In the genomic region with DNA sequence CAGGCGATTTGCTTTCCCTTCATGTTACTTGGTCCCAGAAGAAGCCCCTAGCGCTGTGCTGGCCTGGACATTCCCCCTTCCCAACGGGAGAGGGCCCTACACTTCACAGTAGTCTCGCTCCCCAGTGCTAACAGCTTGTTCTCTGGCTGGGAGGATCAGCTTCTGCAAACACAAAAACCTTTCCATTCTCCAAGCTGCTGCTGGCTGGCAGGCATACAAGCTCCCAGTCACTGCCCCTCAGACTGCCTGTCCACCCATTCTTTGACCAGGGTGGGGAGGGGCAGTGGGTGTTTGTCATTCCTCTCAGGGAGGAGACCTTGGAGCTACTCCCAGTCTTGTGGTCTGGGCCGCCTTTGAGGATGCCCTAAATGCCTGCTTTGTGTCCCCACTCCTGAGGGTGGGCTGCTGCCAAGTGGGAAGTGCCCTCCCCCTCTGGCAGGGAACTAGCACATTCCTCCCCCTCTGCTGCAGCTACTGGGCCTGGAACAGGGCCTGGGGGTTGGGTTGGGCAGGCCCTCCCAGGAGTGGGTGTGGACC, we compare ENCODE assay signal across 9 cellular contexts. TPM values are rescaled to one million over a fixed set of nuclear protein-coding genes. Genes with fewer than 3 reads are reported as not detected.
DNase-seq lines count a peak whose midpoint lies in the region; ATAC-seq and TF ChIP-seq lines count a peak whose summit lies in the region.
"Had no signal": no experiment of that assay in that cellular context is flagged by ENCODE, and none has a peak within 500 bp of the region (broad histone marks: within the 10 kb centered on the region; RNA-seq: fewer than 3 reads in every experiment).

No MANE protein-coding gene starts in this region.

- H3K27ac Mint-ChIP-seq in WTC11: no peak overlapping the region
- no peak overlapping the region for H3K27ac Mint-ChIP-seq in activated T-cell treated with anti-CD3 and anti-CD28 coated beads, Interleukin-2, amount 50 U/mL, for 24 hours

- peaks cover 4% of the 10 kb centered on the region; the same call in 1 of the 2 replicates for H3K27me3 Mint-ChIP-seq in WTC11 (ENCODE audit: low read depth)
- H3K27me3 Mint-ChIP-seq in activated T-cell treated with anti-CD3 and anti-CD28 coated beads, Interleukin-2, amount 50 U/mL, for 4 hours (ENCODE audit: low read depth): peaks cover 10% of the 10 kb centered on the region
- peaks cover 7% of the 10 kb centered on the region for H3K27me3 Mint-ChIP-seq in activated T-cell treated with anti-CD3 and anti-CD28 coated beads, Interleukin-2, amount 50 U/mL, for 24 hours

- no peak for TF ChIP-seq CTCF in WTC11 (IDR thresholded peaks at IDR 0.05)
- TF ChIP-seq CTCF in heart right ventricle (IDR thresholded peaks at IDR 0.05): peak in 6 of 9 donors; percentile 25 to 55 (median 43)
- no peak for TF ChIP-seq CTCF in foreskin keratinocyte (conservative IDR thresholded peaks at IDR 0.05)

- no peak overlapping the region for H3K4me3 Mint-ChIP-seq in WTC11
- H3K4me3 Mint-ChIP-seq in activated T-cell treated with anti-CD3 and anti-CD28 coated beads, Interleukin-2, amount 50 U/mL, for 4 hours: no peak overlapping the region
- H3K4me3 Mint-ChIP-seq in activated T-cell treated with anti-CD3 and anti-CD28 coated beads, Interleukin-2, amount 50 U/mL, for 24 hours: no peak overlapping the region

- peak; percentile 82 for DNase-seq in H4 (ENCODE audit: low spot score)
- DNase-seq in WTC11 (ENCODE audit: low spot score): peak; percentile 42
- peak; percentile 38 to 64 for DNase-seq in heart right ventricle
- DNase-seq in sciatic nerve (ENCODE audit: low spot score): peak; percentile 87
- no peak for DNase-seq in foreskin keratinocyte
- DNase-seq in 8988T: no peak
- DNase-seq in activated T-cell treated with anti-CD3 and anti-CD28 coated beads, Interleukin-2, amount 50 U/mL, for 4 hours: no peak
- DNase-seq in activated T-cell treated with anti-CD3 and anti-CD28 coated beads, Interleukin-2, amount 50 U/mL, for 24 hours: no peak
- DNase-seq: activated T-cell treated with anti-CD3 and anti-CD28 coated beads, Interleukin-2, amount 50 U/mL, for 1 hour had no signal

- peaks cover 12% of the 10 kb centered on the region for H3K4me1 Mint-ChIP-seq in WTC11
- H3K4me1 Mint-ChIP-seq in activated T-cell treated with anti-CD3 and anti-CD28 coated beads, Interleukin-2, amount 50 U/mL, for 4 hours (ENCODE audit: low read depth): peaks cover 7% of the 10 kb centered on the region
- H3K4me1 Mint-ChIP-seq in activated T-cell treated with anti-CD3 and anti-CD28 coated beads, Interleukin-2, amount 50 U/mL, for 24 hours (ENCODE audit: low read depth): peaks cover 14% of the 10 kb centered on the region

- no peak overlapping the region for H3K4me3 ChIP-seq in heart right ventricle

- H3K9me3 Mint-ChIP-seq in WTC11: no peaks in the 10 kb centered on the region
- no peaks in the 10 kb centered on the region for H3K9me3 Mint-ChIP-seq in activated T-cell treated with anti-CD3 and anti-CD28 coated beads, Interleukin-2, amount 50 U/mL, for 4 hours
- no peaks in the 10 kb centered on the region for H3K9me3 Mint-ChIP-seq in activated T-cell treated with anti-CD3 and anti-CD28 coated beads, Interleukin-2, amount 50 U/mL, for 24 hours

- POLR2A ChIA-PET in WTC11 (lab: Charles Lee): no interaction called here

- no peaks in the 10 kb centered on the region for H3K36me3 ChIP-seq in heart right ventricle

- peak; percentile 68 for ATAC-seq in WTC11
- ATAC-seq in heart right ventricle: peak; percentile 49 to 93 (median 84)
- peak; percentile 92 for ATAC-seq in sciatic nerve
- no peak for ATAC-seq in foreskin keratinocyte
- no peak for ATAC-seq in activated T-cell treated with anti-CD3 and anti-CD28 coated beads, Interleukin-2, amount 50 U/mL, for 4 hours

- no peaks in the 10 kb centered on the region for H3K9me3 ChIP-seq in heart right ventricle

- no peaks in the 10 kb centered on the region for H3K36me3 Mint-ChIP-seq in WTC11
- no peaks in the 10 kb centered on the region for H3K36me3 Mint-ChIP-seq in activated T-cell treated with anti-CD3 and anti-CD28 coated beads, Interleukin-2, amount 50 U/mL, for 4 hours (ENCODE audit: insufficient read depth)
- no peaks in the 10 kb centered on the region for H3K36me3 Mint-ChIP-seq in activated T-cell treated with anti-CD3 and anti-CD28 coated beads, Interleukin-2, amount 50 U/mL, for 24 hours (ENCODE audit: low read depth)

- peaks cover 0 to 5% (median 0%) of the 10 kb centered on the region in 7 donors for H3K27me3 ChIP-seq in heart right ventricle
- H3K27me3 ChIP-seq in foreskin keratinocyte: peaks cover 47% of the 10 kb centered on the region

- intact Hi-C loops in heart right ventricle (cut with DNase I): loop anchor here (1.0 to 10.0 kb wide), 12 partner anchors 45 to 167 kb away; no protein-coding TSS in a partner anchor
- intact Hi-C loops in sciatic nerve (cut with DNase I): loop anchor here (5.0 kb wide), 1 partner anchor 90 kb away; no protein-coding TSS in a partner anchor

- CTCF ChIA-PET in WTC11 (lab: Charles Lee): interaction anchor here (0.7 to 3.6 kb wide), 24 partner anchors 8 to 126 kb away, joined by 3 to 41 read pairs (median 4); a partner anchor contains a TSS

- 11 to 22% methylated on average over 5 of the region's 5 CpGs for WGBS in heart right ventricle, 2 donors

- H3K27ac ChIP-seq in heart right ventricle: peak overlapping the region in 2 of 10 donors; percentile 1 to 28
- H3K27ac ChIP-seq in foreskin keratinocyte: no peak overlapping the region

- H3K4me1 ChIP-seq in heart right ventricle (peaks cover 0 to 26% (median 14%) of the 10 kb centered on the region in 9 donors), foreskin keratinocyte (peaks cover 6% of the 10 kb centered on the region)

TF ChIP-seq in WTC11, 78 proteins besides CTCF, POLR2A, EP300 and RAD21 (continues in another document):
- TF ChIP-seq, protein P1, sequence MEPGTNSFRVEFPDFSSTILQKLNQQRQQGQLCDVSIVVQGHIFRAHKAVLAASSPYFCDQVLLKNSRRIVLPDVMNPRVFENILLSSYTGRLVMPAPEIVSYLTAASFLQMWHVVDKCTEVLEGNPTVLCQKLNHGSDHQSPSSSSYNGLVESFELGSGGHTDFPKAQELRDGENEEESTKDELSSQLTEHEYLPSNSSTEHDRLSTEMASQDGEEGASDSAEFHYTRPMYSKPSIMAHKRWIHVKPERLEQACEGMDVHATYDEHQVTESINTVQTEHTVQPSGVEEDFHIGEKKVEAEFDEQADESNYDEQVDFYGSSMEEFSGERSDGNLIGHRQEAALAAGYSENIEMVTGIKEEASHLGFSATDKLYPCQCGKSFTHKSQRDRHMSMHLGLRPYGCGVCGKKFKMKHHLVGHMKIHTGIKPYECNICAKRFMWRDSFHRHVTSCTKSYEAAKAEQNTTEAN (CRISPR knock-in tag; IDR thresholded peaks at IDR 0.05): no peak
- no peak for TF ChIP-seq RORB (CRISPR knock-in tag; IDR thresholded peaks at IDR 0.05)
- TF ChIP-seq, protein P2, sequence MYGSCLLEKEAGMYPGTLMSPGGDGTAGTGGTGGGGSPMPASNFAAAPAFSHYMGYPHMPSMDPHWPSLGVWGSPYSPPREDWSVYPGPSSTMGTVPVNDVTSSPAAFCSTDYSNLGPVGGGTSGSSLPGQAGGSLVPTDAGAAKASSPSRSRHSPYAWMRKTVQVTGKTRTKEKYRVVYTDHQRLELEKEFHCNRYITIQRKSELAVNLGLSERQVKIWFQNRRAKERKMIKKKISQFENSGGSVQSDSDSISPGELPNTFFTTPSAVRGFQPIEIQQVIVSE (CRISPR knock-in tag; IDR thresholded peaks at IDR 0.05; ENCODE audit: borderline replicate concordance): no peak
- TF ChIP-seq, protein P3, sequence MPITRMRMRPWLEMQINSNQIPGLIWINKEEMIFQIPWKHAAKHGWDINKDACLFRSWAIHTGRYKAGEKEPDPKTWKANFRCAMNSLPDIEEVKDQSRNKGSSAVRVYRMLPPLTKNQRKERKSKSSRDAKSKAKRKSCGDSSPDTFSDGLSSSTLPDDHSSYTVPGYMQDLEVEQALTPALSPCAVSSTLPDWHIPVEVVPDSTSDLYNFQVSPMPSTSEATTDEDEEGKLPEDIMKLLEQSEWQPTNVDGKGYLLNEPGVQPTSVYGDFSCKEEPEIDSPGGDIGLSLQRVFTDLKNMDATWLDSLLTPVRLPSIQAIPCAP (CRISPR knock-in tag; IDR thresholded peaks at IDR 0.05): no peak
- TF ChIP-seq SP1 (CRISPR knock-in tag; conservative IDR thresholded peaks at IDR 0.05): no peak
- TF ChIP-seq ZNF423 (CRISPR knock-in tag; IDR thresholded peaks at IDR 0.05): no peak
- no peak for TF ChIP-seq TEAD4 (CRISPR knock-in tag; IDR thresholded peaks at IDR 0.05)
- TF ChIP-seq EMX1 (CRISPR knock-in tag; IDR thresholded peaks at IDR 0.05): no peak

RNA-seq across cellular contexts. Expression of a gene that starts 20.8 kb away (rescaled TPM):
- 1.9 and 2.3 TPM in 2 replicates for total RNA-seq in H4 (2014; rRNA removed; shearing (Covaris generic))
- total RNA-seq in WTC11 (2021) (26.9 to 28.3 TPM (median 27.9 TPM) in 3 replicates), heart right ventricle (under 1 TPM in 6 of 10 donors, not detected in 4; 0.32 to 0.64 (median 0.42) TPM), sciatic nerve (23.5 TPM), foreskin keratinocyte (not detected in 2 replicates)
- polyA plus RNA-seq in heart right ventricle (1 to 10 TPM in 1 of 2 donors, under 1 TPM in 1; 0.46 to 1.2 TPM), foreskin keratinocyte (0.10 and 0.13 TPM in 2 replicates)
- total RNA-seq in activated T-cell treated with anti-CD3 and anti-CD28 coated beads, Interleukin-2, amount 50 U/mL, for 4 hours: not detected

RNA-seq across cellular contexts. Expression of a gene that starts 43.4 kb away (rescaled TPM):
- total RNA-seq in H4 (2014; rRNA removed; shearing (Covaris generic)): 0.04 and 0.27 TPM in 2 replicates
- total RNA-seq in WTC11 (2021) (1.5 to 2.1 TPM (median 1.6 TPM) in 3 replicates), heart right ventricle (under 1 TPM in 2 of 10 donors, not detected in 8; 0.09 to 0.18 TPM), sciatic nerve (0.58 TPM), foreskin keratinocyte (not detected in 2 replicates)
- polyA plus RNA-seq in heart right ventricle (under 1 TPM in 1 of 2 donors, not detected in 1; 0.28 TPM), foreskin keratinocyte (not detected in 2 replicates)
- not detected for total RNA-seq in activated T-cell treated with anti-CD3 and anti-CD28 coated beads, Interleukin-2, amount 50 U/mL, for 4 hours

RNA-seq across cellular contexts. Expression of a gene that starts 43.6 kb away (rescaled TPM):
- 13.6 and 17.9 TPM in 2 replicates for total RNA-seq in H4 (2014; rRNA removed; shearing (Covaris generic))
- total RNA-seq in WTC11 (2021) (17.2 to 20.6 TPM (median 19.5 TPM) in 3 replicates), heart right ventricle (10 to 100 TPM; 18.9 to 38.6 (median 27.9) TPM), sciatic nerve (29.8 TPM), foreskin keratinocyte (9.4 and 10.6 TPM in 2 replicates)
- polyA plus RNA-seq in heart right ventricle (10 to 100 TPM; 15.1 to 20.7 TPM), foreskin keratinocyte (7.8 and 7.9 TPM in 2 replicates)
- 10 to 100 TPM; 23.1 to 31.2 (median 26.4) TPM for total RNA-seq in activated T-cell treated with anti-CD3 and anti-CD28 coated beads, Interleukin-2, amount 50 U/mL, for 4 hours

Comparison
In these comparisons a context has a peak if more than half of its experiments do, and no peak if none do; other contexts are left out.
1. DNase-seq: peak in H4 (single experiment), WTC11 (single experiment), heart right ventricle (2 of 2) and sciatic nerve (single experiment); none in foreskin keratinocyte (0 of 2), 8988T (single experiment), activated T-cell treated with anti-CD3 and anti-CD28 coated beads, Interleukin-2, amount 50 U/mL, for 4 hours (single experiment) and activated T-cell treated with anti-CD3 and anti-CD28 coated beads, Interleukin-2, amount 50 U/mL, for 24 hours (single experiment).
2. ATAC-seq: peak in WTC11 (single experiment), heart right ventricle (8 of 8) and sciatic nerve (single experiment); none in foreskin keratinocyte (single experiment) and activated T-cell treated with anti-CD3 and anti-CD28 coated beads, Interleukin-2, amount 50 U/mL, for 4 hours (0 of 2).
3. CTCF ChIP-seq: peak in heart right ventricle (6 of 9); none in WTC11 (single experiment) and foreskin keratinocyte (single experiment).